8 cellular contexts compared by ENCODE assay signal in the genomic region with DNA sequence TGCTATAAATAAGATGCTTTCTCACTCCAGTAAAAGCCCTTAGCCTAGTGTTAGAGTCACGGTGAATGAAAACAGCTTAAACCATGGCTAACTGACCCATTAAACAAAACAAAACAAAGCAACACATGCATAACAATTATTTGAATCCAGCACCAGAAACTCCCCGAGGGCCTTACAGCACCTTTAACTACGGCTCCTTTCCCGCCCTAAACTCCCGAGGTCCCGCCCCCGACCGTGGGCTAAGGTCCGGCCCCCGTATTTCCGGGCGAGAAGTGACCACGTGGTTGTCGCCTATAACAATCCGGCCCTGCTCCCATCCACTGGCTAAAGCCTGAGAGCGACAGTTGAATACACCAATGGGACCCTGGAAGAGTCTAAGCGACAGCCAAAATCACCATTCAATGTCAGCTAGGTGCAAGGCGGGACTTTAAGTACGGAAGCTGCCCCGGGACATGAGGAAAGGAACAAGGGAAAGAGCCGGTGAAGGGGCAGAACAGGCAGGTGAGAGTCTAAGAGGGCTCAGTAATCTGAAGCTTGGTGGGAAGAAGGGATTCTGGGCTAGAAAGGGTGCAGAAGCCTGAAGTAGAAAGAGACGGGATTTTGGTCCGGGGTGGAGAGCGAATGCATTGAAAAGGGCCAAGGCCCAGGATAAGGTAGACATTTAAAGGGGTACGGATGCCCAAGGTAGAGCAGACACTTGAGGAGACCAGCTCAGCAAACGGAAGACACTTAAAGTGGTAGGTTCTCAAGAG. TPM values are rescaled to one million over a fixed set of nuclear protein-coding genes. Genes with fewer than 3 reads are reported as not detected.
DNase-seq lines count a peak whose midpoint lies in the region; ATAC-seq and TF ChIP-seq lines count a peak whose summit lies in the region.

A gene (plus strand): TSS at position 448 of the 752 bp plus-strand sequence. CDS start 351 bp downstream, outside the sequence.

- peaks cover 14% of the 10 kb centered on the region for H3K36me3 Mint-ChIP-seq in activated T-helper 1 cell treated with anti-CD3 and anti-CD28 coated beads, Interleukin-12 subunit alpha, Interleukin-12 subunit beta, Interleukin-2, Interleukin-4 antibody, amounts not matched to agents 30 ng/mL and 10 ng/mL and 1 ng/mL, durations not matched to agents 14 hours and 24 hours and 36 hours (ENCODE audit: low read depth)
- H3K36me3 Mint-ChIP-seq in naive B cell, result no peaks in the 10 kb centered on the region
- H3K36me3 Mint-ChIP-seq in stimulated activated effector memory CD8-positive, alpha-beta T cell treated with anti-CD3 and anti-CD28 coated beads, Interleukin-12 subunit alpha, Interleukin-12 subunit beta, amount 100 ng/mL, for 72 hours, result peaks cover 85% of the 10 kb centered on the region

- H3K9me3 ChIP-seq in fibroblast of lung (ENCODE audit: control insufficient read depth, insufficient read depth, low read depth, low read length), result no peaks in the 10 kb centered on the region

- peaks cover 3% of the 10 kb centered on the region for H3K36me3 ChIP-seq in fibroblast of lung (ENCODE audit: control insufficient read depth, insufficient read depth, low read length)

- H3K27ac ChIP-seq in fibroblast of lung (ENCODE audit: insufficient read depth, low read length), result peak within 1 kb of the TSS; percentile 46

- H3K4me3 ChIP-seq in LNCaP clone FGC (ENCODE audit: low read depth, low read length), result peak within 1 kb of the TSS; percentile 74
- H3K4me3 ChIP-seq in fibroblast of lung (replicated peaks in 1 of 4; ENCODE audit: control extremely low read depth in 1 of 4, insufficient read depth in 1 of 4, low read depth in 3 of 4, low read length in 4 of 4), result peak within 1 kb of the TSS; percentile 77 to 100 (median 94)

- peaks cover 8% of the 10 kb centered on the region for H3K4me1 Mint-ChIP-seq in activated T-helper 1 cell treated with anti-CD3 and anti-CD28 coated beads, Interleukin-12 subunit alpha, Interleukin-12 subunit beta, Interleukin-2, Interleukin-4 antibody, amounts not matched to agents 30 ng/mL and 10 ng/mL and 1 ng/mL, durations not matched to agents 14 hours and 24 hours and 36 hours (ENCODE audit: low read depth)
- H3K4me1 Mint-ChIP-seq in naive B cell, result peaks cover 8 to 11% (median 9%) of the 10 kb centered on the region in 3 donors
- peaks cover under 1% of the 10 kb centered on the region for H3K4me1 Mint-ChIP-seq in stimulated activated effector memory CD8-positive, alpha-beta T cell treated with anti-CD3 and anti-CD28 coated beads, Interleukin-12 subunit alpha, Interleukin-12 subunit beta, amount 100 ng/mL, for 72 hours

- no peaks in the 10 kb centered on the region for H3K27me3 ChIP-seq in fibroblast of lung (ENCODE audit: control insufficient read depth, insufficient read depth, low read length)

- H3K4me2 ChIP-seq in fibroblast of lung (ENCODE audit: extremely low read depth, insufficient read depth, low read length), result peak within 1 kb of the TSS; percentile 95

- intact Hi-C loops in activated T-helper 1 cell treated with anti-CD3 and anti-CD28 coated beads, Interleukin-12 subunit alpha, Interleukin-12 subunit beta, Interleukin-2, Interleukin-4 antibody, amounts not matched to agents 30 ng/mL and 10 ng/mL and 1 ng/mL, durations not matched to agents 14 hours and 24 hours and 36 hours (cut with micrococcal nuclease), result loop anchor here (1.0 kb wide), 8 partner anchors 9 to 763 kb away; a partner anchor contains a TSS

- H3K9ac ChIP-seq in fibroblast of lung (ENCODE audit: insufficient read depth, low read length), result peak within 1 kb of the TSS; percentile 66

- H2AFZ ChIP-seq in fibroblast of lung (ENCODE audit: low read length), result peak within 1 kb of the TSS; percentile 84

- no peaks in the 10 kb centered on the region for H3K9me3 Mint-ChIP-seq in activated T-helper 1 cell treated with anti-CD3 and anti-CD28 coated beads, Interleukin-12 subunit alpha, Interleukin-12 subunit beta, Interleukin-2, Interleukin-4 antibody, amounts not matched to agents 30 ng/mL and 10 ng/mL and 1 ng/mL, durations not matched to agents 14 hours and 24 hours and 36 hours
- H3K9me3 Mint-ChIP-seq in naive B cell, result no peaks in the 10 kb centered on the region
- H3K9me3 Mint-ChIP-seq in stimulated activated effector memory CD8-positive, alpha-beta T cell treated with anti-CD3 and anti-CD28 coated beads, Interleukin-12 subunit alpha, Interleukin-12 subunit beta, amount 100 ng/mL, for 72 hours, result no peaks in the 10 kb centered on the region

- peak; percentile 100 for DNase-seq in EH (ENCODE audit: low read depth)
- peak; percentile 99 for DNase-seq in H4 (ENCODE audit: low spot score)
- DNase-seq in LNCaP clone FGC (ENCODE audit: low read depth), result peak; percentile 100
- peak; percentile 100 for DNase-seq in RPMI8226
- peak; percentile 96 for DNase-seq in activated T-helper 1 cell treated with anti-CD3 and anti-CD28 coated beads, Interleukin-12 subunit alpha, Interleukin-12 subunit beta, Interleukin-2, Interleukin-4 antibody, amounts not matched to agents 30 ng/mL and 10 ng/mL and 1 ng/mL, durations not matched to agents 14 hours and 24 hours and 36 hours (ENCODE audit: low spot score)
- peak; percentile 100 for DNase-seq in fibroblast of lung (ENCODE audit: low read depth in 2 of 2)
- peak; percentile 96 for DNase-seq in naive B cell
- DNase-seq in stimulated activated effector memory CD8-positive, alpha-beta T cell treated with anti-CD3 and anti-CD28 coated beads, Interleukin-12 subunit alpha, Interleukin-12 subunit beta, amount 100 ng/mL, for 72 hours (ENCODE audit: low spot score in 2 of 2), result peak; percentile 86 to 97

- H3K79me2 ChIP-seq in fibroblast of lung (ENCODE audit: control insufficient read depth, insufficient read depth, low read length), result peaks cover 21% of the 10 kb centered on the region

- H3K27ac Mint-ChIP-seq in activated T-helper 1 cell treated with anti-CD3 and anti-CD28 coated beads, Interleukin-12 subunit alpha, Interleukin-12 subunit beta, Interleukin-2, Interleukin-4 antibody, amounts not matched to agents 30 ng/mL and 10 ng/mL and 1 ng/mL, durations not matched to agents 14 hours and 24 hours and 36 hours, result peak within 1 kb of the TSS; percentile 42
- H3K27ac Mint-ChIP-seq in naive B cell, result peak within 1 kb of the TSS in 3 of 6 donors; percentile 20 to 78 (median 51)
- no peak within 1 kb of the TSS for H3K27ac Mint-ChIP-seq in stimulated activated effector memory CD8-positive, alpha-beta T cell treated with anti-CD3 and anti-CD28 coated beads, Interleukin-12 subunit alpha, Interleukin-12 subunit beta, amount 100 ng/mL, for 72 hours

- peak; percentile 99 for ATAC-seq in naive B cell (ENCODE audit: low read depth in 2 of 2)
- ATAC-seq in stimulated activated effector memory CD8-positive, alpha-beta T cell treated with anti-CD3 and anti-CD28 coated beads, Interleukin-12 subunit alpha, Interleukin-12 subunit beta, amount 100 ng/mL, for 72 hours, result peak; percentile 100

- no peaks in the 10 kb centered on the region for H3K27me3 Mint-ChIP-seq in activated T-helper 1 cell treated with anti-CD3 and anti-CD28 coated beads, Interleukin-12 subunit alpha, Interleukin-12 subunit beta, Interleukin-2, Interleukin-4 antibody, amounts not matched to agents 30 ng/mL and 10 ng/mL and 1 ng/mL, durations not matched to agents 14 hours and 24 hours and 36 hours (ENCODE audit: insufficient read depth)
- no peaks in the 10 kb centered on the region for H3K27me3 Mint-ChIP-seq in naive B cell

- no peaks in the 10 kb centered on the region for H4K20me1 ChIP-seq in fibroblast of lung (ENCODE audit: control insufficient read depth, extremely low read depth, insufficient read depth, low read length)

- TF ChIP-seq CTCF in LNCaP clone FGC (IDR thresholded peaks at IDR 0.05; ENCODE audit: control insufficient read depth, extremely low read depth, insufficient read depth) (no peak), fibroblast of lung (conservative IDR thresholded peaks at IDR 0.05 in 1 of 2, IDR thresholded peaks at IDR 0.05 in 1 of 2; ENCODE audit: low read depth in 1 of 2, low read length in 2 of 2) (no peak)

- H3K4me1 ChIP-seq in fibroblast of lung (ENCODE audit: control insufficient read depth, extremely low read depth, insufficient read depth, low read length), result peaks cover 6% of the 10 kb centered on the region

- no peak within 1 kb of the TSS for H3K4me3 Mint-ChIP-seq in activated T-helper 1 cell treated with anti-CD3 and anti-CD28 coated beads, Interleukin-12 subunit alpha, Interleukin-12 subunit beta, Interleukin-2, Interleukin-4 antibody, amounts not matched to agents 30 ng/mL and 10 ng/mL and 1 ng/mL, durations not matched to agents 14 hours and 24 hours and 36 hours
- H3K4me3 Mint-ChIP-seq in naive B cell, result peak within 1 kb of the TSS in 1 of 8 donors; percentile 40
- no peak within 1 kb of the TSS for H3K4me3 Mint-ChIP-seq in stimulated activated effector memory CD8-positive, alpha-beta T cell treated with anti-CD3 and anti-CD28 coated beads, Interleukin-12 subunit alpha, Interleukin-12 subunit beta, amount 100 ng/mL, for 72 hours

RNA-seq across cellular contexts. Expression of the gene that starts here (rescaled TPM):
- 31.4 and 37.9 TPM in 2 replicates for total RNA-seq in H4 (2014; rRNA removed; shearing (Covaris generic))
- 69.2 and 74.3 TPM in 2 replicates for total RNA-seq in activated T-helper 1 cell treated with anti-CD3 and anti-CD28 coated beads, Interleukin-12 subunit alpha, Interleukin-12 subunit beta, Interleukin-2, Interleukin-4 antibody, amounts not matched to agents 30 ng/mL and 10 ng/mL and 1 ng/mL, durations not matched to agents 14 hours and 24 hours and 36 hours
- total RNA-seq in fibroblast of lung, result 20.5 and 24.9 TPM in 2 replicates
- polyA plus RNA-seq in fibroblast of lung (11.8 and 20.1 TPM in 2 replicates), naive B cell (ENCODE audit: low read depth in 6 of 6) (10 to 100 TPM; 37.0 to 57.0 (median 49.4) TPM)
- polyA plus RNA-seq in fibroblast of lung (2012), result 21.2 and 31.5 TPM in 2 replicates
- polyA minus RNA-seq in fibroblast of lung (ENCODE audit: low replicate concordance), result 25.3 and 47.5 TPM in 2 replicates

Comparison
In these comparisons a context has a peak if more than half of its experiments do, and no peak if none do; other contexts are left out.
1. Peak in every context shown above with its lines: DNase-seq, ATAC-seq, H3K4me3 ChIP-seq and H3K27ac ChIP-seq.